In genomic region chr18:46302866-46303485, GRCh38 we compare ENCODE assay signal across 26 cellular contexts.
DNase-seq lines count a peak whose midpoint lies in the region; ATAC-seq and TF ChIP-seq lines count a peak whose summit lies in the region.
"Had no signal": no experiment of that assay in that cellular context is flagged by ENCODE, and none has a peak within 500 bp of the region (broad histone marks: within the 10 kb centered on the region; RNA-seq: fewer than 3 reads in every experiment).

No MANE protein-coding gene starts in this region.

- H3K27me3 ChIP-seq in upper lobe of right lung: no peaks in the 10 kb centered on the region
- H3K27me3 ChIP-seq: uterus had no signal

- peak overlapping the region; percentile 33 for H3K4me2 ChIP-seq in OCI-LY7 (ENCODE audit: low read length)
- H3K4me2 ChIP-seq: SK-N-SH had no signal

- BruUV-seq in OCI-LY7 (replicated peaks; lab: Mats Ljungman, UMichigan): no TSS peak

- H3K79me2 ChIP-seq in OCI-LY7 (ENCODE audit: insufficient read depth, low read depth, low read length): no peaks in the 10 kb centered on the region

- CTCF ChIA-PET in OCI-LY7 (lab: Charles Lee; ENCODE audit: unreplicated experiment): no interaction called here

- H3K4me3 ChIP-seq in OCI-LY7 (ENCODE audit: low read depth, low read length, poor library complexity, severe bottlenecking): peak overlapping the region; percentile 25
- no peak overlapping the region for H3K4me3 ChIP-seq in upper lobe of right lung
- H3K4me3 ChIP-seq: uterus had no signal

- ATAC-seq in upper lobe of right lung: no peak
- no peak for ATAC-seq in HG02678 (IDR thresholded peaks at IDR 0.05; ENCODE audit: unreplicated experiment)
- ATAC-seq: stimulated activated memory B cell treated with anti-CD40 and anti-IgM and Interleukin-4, amounts not matched to agents 10 μg/mL and 1 μg/mL and 100 μg/mL, for 72 hours had no signal

- H3K9me3 ChIP-seq in OCI-LY7 (ENCODE audit: low read length) (no peaks in the 10 kb centered on the region), upper lobe of right lung (no peaks in the 10 kb centered on the region)
- H3K9me3 ChIP-seq: SK-N-SH, uterus had no signal

- no peaks in the 10 kb centered on the region for H4K20me1 ChIP-seq in OCI-LY7 (ENCODE audit: insufficient read depth, low read length)

- H3K36me3 Mint-ChIP-seq in activated naive CD4-positive, alpha-beta T cell treated with anti-CD3 and anti-CD28 coated beads, Interleukin-2, amount 50 U/mL, for 24 hours: no peaks in the 10 kb centered on the region
- H3K36me3 Mint-ChIP-seq in immature natural killer cell: peaks cover 0 to 4% (median 0%) of the 10 kb centered on the region in 3 donors
- H3K36me3 Mint-ChIP-seq: stimulated activated memory B cell treated with anti-CD40 and anti-IgM and Interleukin-4, amounts not matched to agents 10 μg/mL and 1 μg/mL and 100 μg/mL, for 72 hours had no signal

- no peaks in the 10 kb centered on the region for H3K4me1 ChIP-seq in OCI-LY7 (ENCODE audit: insufficient read depth, low read length, poor library complexity, severe bottlenecking)
- H3K4me1 ChIP-seq in upper lobe of right lung: no peaks in the 10 kb centered on the region
- H3K4me1 ChIP-seq: uterus had no signal

- POLR2A ChIA-PET in OCI-LY7 (lab: Charles Lee): no interaction called here

- DNase-seq in activated naive CD4-positive, alpha-beta T cell treated with Interleukin-2 at 50 U/mL for 16 hours: no peak
- DNase-seq in OCI-LY7 (ENCODE audit: low spot score) (peak; percentile 10), immature natural killer cell (no peak), upper lobe of right lung (peak; percentile 32), NCI-H774 (lab: John Stamatoyannopoulos, UW) (no peak)
- DNase-seq in stimulated activated CD4-positive, alpha-beta T cell treated with anti-CD3 and anti-CD28 coated beads, Interleukin-2, amount 100 ng/mL, for 24 hours: no peak
- DNase-seq: activated CD4-positive, alpha-beta T cell treated with anti-CD3 and anti-CD28 coated beads, Interleukin-2, amount 50 U/mL, for 1 hour; activated effector memory CD4-positive, alpha-beta T cell treated with anti-CD3 and anti-CD28 coated beads, Interleukin-2, amount 50 U/mL, for 16 hours; effector CD8-positive, alpha-beta T cell; erythroblast; KBM-7; mammary epithelial cell; NCI-H1436; NCI-H2171 treated with DMSO at 0.1 percent for 48 hours; NCI-H526; nucleus accumbens; SK-N-SH; small intestine; stimulated activated CD4-positive, alpha-beta T cell treated with anti-CD3 and anti-CD28 coated beads, Interleukin-2, amount 100 ng/mL, for 48 hours; uterus; WERI-Rb-1 had no signal

- no peak for TF ChIP-seq CTCF in OCI-LY7 (conservative IDR thresholded peaks at IDR 0.05; ENCODE audit: low read length)
- no peak for TF ChIP-seq CTCF in upper lobe of right lung (IDR thresholded peaks at IDR 0.05)

- no peak overlapping the region for H2AFZ ChIP-seq in OCI-LY7 (ENCODE audit: low read length)

- intact Hi-C loops in OCI-LY7 (cut with micrococcal nuclease; ENCODE audit: unreplicated experiment): no loop called here
- intact Hi-C loops in upper lobe of right lung (cut with DNase I): no loop called here

- peak overlapping the region; percentile 9 for H3K27ac Mint-ChIP-seq in activated naive CD4-positive, alpha-beta T cell treated with anti-CD3 and anti-CD28 coated beads, Interleukin-2, amount 50 U/mL, for 24 hours
- H3K27ac Mint-ChIP-seq in immature natural killer cell: peak overlapping the region in 2 of 6 donors; percentile 2 to 36
- H3K27ac Mint-ChIP-seq: stimulated activated memory B cell treated with anti-CD40 and anti-IgM and Interleukin-4, amounts not matched to agents 10 μg/mL and 1 μg/mL and 100 μg/mL, for 72 hours; T-helper 2 cell treated with Interferon-gamma antibody and Interleukin-4, amounts not matched to agents 5 μg/mL and 100 μg/mL, for 36 hours had no signal

- no peak overlapping the region for H3K27ac ChIP-seq in OCI-LY7 (ENCODE audit: low read depth, low read length, poor library complexity, severe bottlenecking)
- H3K27ac ChIP-seq in upper lobe of right lung: no peak overlapping the region
- H3K27ac ChIP-seq: RWPE1, uterus, WERI-Rb-1 had no signal

- H3K4me1 Mint-ChIP-seq in activated naive CD4-positive, alpha-beta T cell treated with anti-CD3 and anti-CD28 coated beads, Interleukin-2, amount 50 U/mL, for 24 hours: peaks cover 11% of the 10 kb centered on the region
- H3K4me1 Mint-ChIP-seq in immature natural killer cell: peaks cover 8 to 13% of the 10 kb centered on the region in 2 donors
- H3K4me1 Mint-ChIP-seq: stimulated activated memory B cell treated with anti-CD40 and anti-IgM and Interleukin-4, amounts not matched to agents 10 μg/mL and 1 μg/mL and 100 μg/mL, for 72 hours had no signal

- peaks cover 7% of the 10 kb centered on the region for H3K27me3 Mint-ChIP-seq in activated naive CD4-positive, alpha-beta T cell treated with anti-CD3 and anti-CD28 coated beads, Interleukin-2, amount 50 U/mL, for 24 hours
- peaks cover 3 to 8% (median 6%) of the 10 kb centered on the region in 3 donors for H3K27me3 Mint-ChIP-seq in immature natural killer cell (ENCODE audit: low read depth in 3 of 3)

- peaks cover 4% of the 10 kb centered on the region for H3K9me3 Mint-ChIP-seq in activated naive CD4-positive, alpha-beta T cell treated with anti-CD3 and anti-CD28 coated beads, Interleukin-2, amount 50 U/mL, for 24 hours
- H3K9me3 Mint-ChIP-seq in immature natural killer cell: no peaks in the 10 kb centered on the region
- H3K9me3 Mint-ChIP-seq: T-helper 2 cell treated with Interferon-gamma antibody and Interleukin-4, amounts not matched to agents 5 μg/mL and 100 μg/mL, for 36 hours had no signal

- H3K36me3 ChIP-seq in OCI-LY7 (ENCODE audit: insufficient read depth, low read length) (no peaks in the 10 kb centered on the region), upper lobe of right lung (no peaks in the 10 kb centered on the region)
- H3K36me3 ChIP-seq: uterus, WERI-Rb-1 had no signal

- H3K9me2 ChIP-seq in OCI-LY7 (ENCODE audit: insufficient read depth, low read length): no peaks in the 10 kb centered on the region
- H3K9me2 ChIP-seq: SK-N-SH had no signal

- H3K4me3 Mint-ChIP-seq in activated naive CD4-positive, alpha-beta T cell treated with anti-CD3 and anti-CD28 coated beads, Interleukin-2, amount 50 U/mL, for 24 hours: peak overlapping the region; percentile 57
- peak overlapping the region in 3 of 5 donors; percentile 0 to 46 (median 44) for H3K4me3 Mint-ChIP-seq in immature natural killer cell
- H3K4me3 Mint-ChIP-seq: stimulated activated memory B cell treated with anti-CD40 and anti-IgM and Interleukin-4, amounts not matched to agents 10 μg/mL and 1 μg/mL and 100 μg/mL, for 72 hours; T-helper 2 cell treated with Interferon-gamma antibody and Interleukin-4, amounts not matched to agents 5 μg/mL and 100 μg/mL, for 36 hours had no signal

Comparison
In these comparisons a context has a peak if more than half of its experiments do, and no peak if none do; other contexts are left out.
1. DNase-seq: peak in OCI-LY7 (single experiment) and upper lobe of right lung (single experiment); none in activated naive CD4-positive, alpha-beta T cell treated with Interleukin-2 at 50 U/mL for 16 hours (single experiment), immature natural killer cell (0 of 3), stimulated activated CD4-positive, alpha-beta T cell treated with anti-CD3 and anti-CD28 coated beads, Interleukin-2, amount 100 ng/mL, for 24 hours (0 of 2) and NCI-H774 (single experiment).